In the genomic region with DNA sequence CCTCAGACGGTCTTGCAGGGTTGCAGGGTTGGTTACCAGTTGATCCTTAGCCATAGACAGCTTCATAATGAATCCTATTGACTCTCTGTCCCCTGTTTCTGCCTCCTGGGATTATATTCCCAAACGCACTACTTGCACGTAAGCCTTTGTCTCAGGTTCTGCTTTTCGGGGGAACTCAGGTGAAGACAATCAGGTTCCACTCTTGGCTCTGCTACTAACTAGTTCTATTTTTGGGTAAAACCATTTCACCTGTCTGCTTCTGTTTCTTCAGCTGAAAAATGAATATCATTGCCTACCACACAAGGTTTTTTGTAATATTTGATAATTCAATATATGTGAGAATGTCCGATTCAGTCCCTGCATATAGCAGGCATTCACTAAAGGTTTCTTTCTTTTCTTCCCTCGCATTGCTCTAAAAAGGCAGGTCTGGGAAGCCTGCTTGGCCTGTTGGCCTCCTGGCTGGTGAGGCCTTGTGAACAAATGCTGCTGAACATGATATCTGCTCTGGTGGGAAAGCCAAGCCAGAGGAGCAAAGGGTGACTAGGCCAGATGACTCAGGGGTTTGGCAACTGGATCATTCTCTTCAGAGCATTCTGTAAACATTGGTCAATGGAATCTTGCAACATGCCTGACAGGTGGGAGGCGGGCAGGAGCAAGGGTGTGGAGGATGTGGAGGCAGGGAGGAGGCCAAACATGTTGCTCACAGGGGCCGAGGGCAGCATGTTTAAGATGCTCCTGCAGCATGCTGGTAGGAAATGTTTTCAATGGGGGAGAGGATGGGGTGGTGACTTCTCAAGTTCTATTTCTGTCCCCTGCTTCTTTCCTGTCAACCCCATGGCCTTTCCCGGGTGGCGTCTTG, we compare ENCODE assay signal across 9 cellular contexts. TPM values are rescaled to one million over a fixed set of nuclear protein-coding genes. Genes with fewer than 3 reads are reported as not detected.
A peak's percentile ranks its signal among the peaks of the same experiment; 100 is the strongest.
DNase-seq lines count a peak whose midpoint lies in the region; ATAC-seq lines count a peak whose summit lies in the region.
"Had no signal": no experiment of that assay in that cellular context is flagged by ENCODE, and none has a peak within 500 bp of the region (broad histone marks: within the 10 kb centered on the region; RNA-seq: fewer than 3 reads in every experiment).

No MANE protein-coding gene starts in this region.

- H3K36me3 ChIP-seq in BLaER1 treated with 17β-estradiol and CSF1 and Interleukin-3, amounts not matched to agents 10 nM and 100 nM, result no peaks in the 10 kb centered on the region
- H3K36me3 ChIP-seq in CD8-positive, alpha-beta memory T cell (ENCODE audit: insufficient read depth, low read length), result no peaks in the 10 kb centered on the region

- H3K27ac Mint-ChIP-seq in natural killer cell treated with Interleukin-12 subunit alpha and Interleukin-12 subunit beta and Interleukin-15 and Interleukin-18, amount 100 ng/mL, for 72 hours, result peak overlapping the region in 1 of 2 donors; percentile 71
- H3K27ac Mint-ChIP-seq in CD8-positive, alpha-beta memory T cell, result peak overlapping the region in 3 of 8 donors; percentile 18 to 81 (median 40)

- CTCF ChIA-PET in CD8-positive, alpha-beta memory T cell (lab: Charles Lee), result interaction anchor here (1.0 to 2.8 kb wide), 2 partner anchors 22 to 30 kb away, joined by 3 to 12 read pairs; no protein-coding TSS in a partner anchor

- peaks cover 38 to 77% (median 44%) of the 10 kb centered on the region in 10 experiments for H3K4me1 ChIP-seq in BLaER1 treated with 17β-estradiol and CSF1 and Interleukin-3, amounts not matched to agents 10 nM and 100 nM
- peaks cover under 1% of the 10 kb centered on the region for H3K4me1 ChIP-seq in CD8-positive, alpha-beta memory T cell (ENCODE audit: insufficient read depth, low read length)

- H3K9ac ChIP-seq in BLaER1 treated with 17β-estradiol and CSF1 and Interleukin-3, amounts not matched to agents 10 nM and 100 nM, result peak overlapping the region in 5 of 11 experiments; percentile 0 to 58 (median 20); a peak in 6 of 22 replicates

- POLR2A ChIA-PET in CD8-positive, alpha-beta memory T cell (lab: Charles Lee), result no interaction called here

- no peaks in the 10 kb centered on the region for H4K20me1 ChIP-seq in BLaER1 treated with 17β-estradiol and CSF1 and Interleukin-3, amounts not matched to agents 10 nM and 100 nM

- peak overlapping the region; percentile 69 to 90 (median 79) for H3K4me2 ChIP-seq in BLaER1 treated with 17β-estradiol and CSF1 and Interleukin-3, amounts not matched to agents 10 nM and 100 nM

- ATAC-seq in natural killer cell treated with Interleukin-12 subunit alpha and Interleukin-12 subunit beta and Interleukin-15 and Interleukin-18, amount 100 ng/mL, for 72 hours, result peak; percentile 53 to 74
- ATAC-seq in HG03159 (IDR thresholded peaks at IDR 0.05; ENCODE audit: unreplicated experiment), result no peak
- no peak for ATAC-seq in HG02763 (IDR thresholded peaks at IDR 0.05; ENCODE audit: unreplicated experiment)

- no peaks in the 10 kb centered on the region for H3K36me3 Mint-ChIP-seq in natural killer cell treated with Interleukin-12 subunit alpha and Interleukin-12 subunit beta and Interleukin-15 and Interleukin-18, amount 100 ng/mL, for 72 hours
- H3K36me3 Mint-ChIP-seq in CD8-positive, alpha-beta memory T cell, result no peaks in the 10 kb centered on the region

- H3K4me3 ChIP-seq in BLaER1 treated with 17β-estradiol and CSF1 and Interleukin-3, amounts not matched to agents 10 nM and 100 nM, result peak overlapping the region in 2 of 10 experiments; percentile 8 to 21; a peak in 1 of 20 replicates
- no peak overlapping the region for H3K4me3 ChIP-seq in CD8-positive, alpha-beta memory T cell (ENCODE audit: low read length)

- H3K4me1 Mint-ChIP-seq in natural killer cell treated with Interleukin-12 subunit alpha and Interleukin-12 subunit beta and Interleukin-15 and Interleukin-18, amount 100 ng/mL, for 72 hours (ENCODE audit: low read depth in 2 of 2), result peaks cover 6 to 24% of the 10 kb centered on the region in 2 donors
- no peaks in the 10 kb centered on the region for H3K4me1 Mint-ChIP-seq in CD8-positive, alpha-beta memory T cell

- no peaks in the 10 kb centered on the region for H3K27me3 ChIP-seq in BLaER1 treated with 17β-estradiol and CSF1 and Interleukin-3, amounts not matched to agents 10 nM and 100 nM
- H3K27me3 ChIP-seq in CD8-positive, alpha-beta memory T cell (ENCODE audit: insufficient read depth, low read length, poor library complexity, severe bottlenecking), result no peaks in the 10 kb centered on the region

- no peaks in the 10 kb centered on the region for H3K9me3 ChIP-seq in BLaER1 treated with 17β-estradiol and CSF1 and Interleukin-3, amounts not matched to agents 10 nM and 100 nM (replicated peaks in 1 of 11)
- no peaks in the 10 kb centered on the region for H3K9me3 ChIP-seq in CD8-positive, alpha-beta memory T cell (ENCODE audit: low read length)

- H3K27ac ChIP-seq in BLaER1 treated with 17β-estradiol and CSF1 and Interleukin-3, amounts not matched to agents 10 nM and 100 nM, result peak overlapping the region in 7 of 11 experiments; percentile 8 to 66 (median 49); a peak in 11 of 22 replicates
- no peak overlapping the region for H3K27ac ChIP-seq in CD8-positive, alpha-beta memory T cell (ENCODE audit: low read depth, low read length)

- peak overlapping the region; percentile 36 for H3K4me3 Mint-ChIP-seq in natural killer cell treated with Interleukin-12 subunit alpha and Interleukin-12 subunit beta and Interleukin-15 and Interleukin-18, amount 100 ng/mL, for 72 hours
- H3K4me3 Mint-ChIP-seq in CD8-positive, alpha-beta memory T cell, result no peak overlapping the region
- H3K4me3 Mint-ChIP-seq: central memory CD8-positive, alpha-beta T cell had no signal

- DNase-seq in NCI-H226 (peak; percentile 100), dermis microvascular lymphatic vessel endothelial cell (ENCODE audit: low read depth in 2 of 2) (peak; percentile 90 to 93), NCI-H128 (lab: John Stamatoyannopoulos, UW; ENCODE audit: unreplicated experiment) (no peak)
- no peak for DNase-seq in natural killer cell treated with Interleukin-12 subunit alpha and Interleukin-12 subunit beta and Interleukin-15 and Interleukin-18, amount 100 ng/mL, for 72 hours (ENCODE audit: low spot score)
- DNase-seq in CD8-positive, alpha-beta memory T cell, result no peak

- peaks cover 4 to 16% of the 10 kb centered on the region in 2 donors for H3K27me3 Mint-ChIP-seq in natural killer cell treated with Interleukin-12 subunit alpha and Interleukin-12 subunit beta and Interleukin-15 and Interleukin-18, amount 100 ng/mL, for 72 hours
- H3K27me3 Mint-ChIP-seq in CD8-positive, alpha-beta memory T cell, result peaks cover 6 to 19% of the 10 kb centered on the region in 2 donors

- H3K9me3 Mint-ChIP-seq in natural killer cell treated with Interleukin-12 subunit alpha and Interleukin-12 subunit beta and Interleukin-15 and Interleukin-18, amount 100 ng/mL, for 72 hours, result no peaks in the 10 kb centered on the region
- H3K9me3 Mint-ChIP-seq in CD8-positive, alpha-beta memory T cell, result no peaks in the 10 kb centered on the region
- H3K9me3 Mint-ChIP-seq: central memory CD8-positive, alpha-beta T cell had no signal

RNA-seq across cellular contexts. Expression of gene IER5, which starts 23.8 kb away (rescaled TPM):
- 18.5 and 19.3 TPM in 2 replicates for total RNA-seq in dermis microvascular lymphatic vessel endothelial cell
- total RNA-seq in natural killer cell treated with Interleukin-12 subunit alpha and Interleukin-12 subunit beta and Interleukin-15 and Interleukin-18, amount 100 ng/mL, for 72 hours, result 10 to 100 TPM; 57.1 to 91.7 TPM
- total RNA-seq in CD8-positive, alpha-beta memory T cell, result 10 to 100 TPM; 52.3 to 57.2 TPM
- 29.0 TPM for polyA plus RNA-seq in CD8-positive, alpha-beta memory T cell

Comparison
In these comparisons a context has a peak if more than half of its experiments do, and no peak if none do; other contexts are left out.
1. DNase-seq: peak in NCI-H226 (single experiment) and dermis microvascular lymphatic vessel endothelial cell (2 of 2); none in natural killer cell treated with Interleukin-12 subunit alpha and Interleukin-12 subunit beta and Interleukin-15 and Interleukin-18, amount 100 ng/mL, for 72 hours (single experiment), NCI-H128 (single experiment) and CD8-positive, alpha-beta memory T cell (0 of 5).
2. ATAC-seq: peak in natural killer cell treated with Interleukin-12 subunit alpha and Interleukin-12 subunit beta and Interleukin-15 and Interleukin-18, amount 100 ng/mL, for 72 hours (2 of 2); none in HG03159 (single experiment) and HG02763 (single experiment).